Comparison of ENCODE assay signal across 32 cellular contexts in the genomic region with DNA sequence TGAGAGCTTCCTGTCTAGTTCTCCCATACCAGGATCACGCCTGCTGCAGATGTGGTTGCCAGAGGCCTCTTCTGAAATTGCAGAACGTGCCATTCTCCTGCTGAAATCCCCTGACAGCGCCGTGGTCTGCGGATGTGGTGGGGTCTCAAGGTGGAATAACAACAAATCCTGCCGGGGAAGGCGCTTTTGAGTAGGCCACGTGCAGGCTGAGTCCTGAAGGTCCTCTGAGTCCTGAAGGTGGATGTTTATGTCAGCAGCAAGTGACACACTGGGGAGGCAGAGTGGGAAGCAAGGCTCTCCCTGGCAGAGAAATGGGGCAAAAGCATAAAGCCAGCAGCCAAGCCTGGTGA.
"Had no signal": no experiment of that assay in that cellular context is flagged by ENCODE, and none has a peak within 500 bp of the region (broad histone marks: within the 10 kb centered on the region; RNA-seq: fewer than 3 reads in every experiment).

No MANE protein-coding gene starts in this region.

- H3K36me3 Mint-ChIP-seq: activated naive CD4-positive, alpha-beta T cell treated with anti-CD3 and anti-CD28 coated beads, Interleukin-2, amount 10 ng/mL, durations not matched to agents 7 days and 5 days; activated naive CD4-positive, alpha-beta T cell treated with anti-CD3 and anti-CD28 coated beads, Interleukin-2, amount 50 U/mL, for 72 hours; activated naive CD8-positive, alpha-beta T cell treated with anti-CD3 and anti-CD28 coated beads, Interleukin-2, amount 10 ng/mL, durations not matched to agents 7 days and 5 days; brain; WTC11 had no signal

- H3K4me1 Mint-ChIP-seq: activated CD4-positive, alpha-beta memory T cell treated with anti-CD3 and anti-CD28 coated beads, Interleukin-2, amount 10 ng/mL, durations not matched to agents 7 days and 5 days; activated CD4-positive, alpha-beta T cell treated with anti-CD3 and anti-CD28 coated beads, Interleukin-2, amount 10 ng/mL, durations not matched to agents 7 days and 5 days; activated naive CD4-positive, alpha-beta T cell treated with anti-CD3 and anti-CD28 coated beads, Interleukin-2, amount 10 ng/mL, durations not matched to agents 7 days and 5 days; activated naive CD8-positive, alpha-beta T cell treated with anti-CD3 and anti-CD28 coated beads, Interleukin-2, amount 10 ng/mL, durations not matched to agents 7 days and 5 days; central memory CD8-positive, alpha-beta T cell; T-helper 17 cell had no signal

- H3K27ac Mint-ChIP-seq: activated CD4-positive, alpha-beta memory T cell treated with anti-CD3 and anti-CD28 coated beads, Interleukin-2, amount 10 ng/mL, durations not matched to agents 7 days and 5 days; activated CD4-positive, alpha-beta T cell treated with anti-CD3 and anti-CD28 coated beads, Interleukin-2, amount 10 ng/mL, durations not matched to agents 7 days and 5 days; activated naive CD4-positive, alpha-beta T cell treated with anti-CD3 and anti-CD28 coated beads, Interleukin-2, amount 10 ng/mL, durations not matched to agents 7 days and 5 days; activated naive CD4-positive, alpha-beta T cell treated with anti-CD3 and anti-CD28 coated beads, Interleukin-2, amount 50 U/mL, for 72 hours; activated naive CD8-positive, alpha-beta T cell treated with anti-CD3 and anti-CD28 coated beads, Interleukin-2, amount 10 ng/mL, durations not matched to agents 7 days and 5 days; activated T-cell treated with anti-CD3 and anti-CD28 coated beads, Interleukin-2, amount 50 U/mL, for 24 hours; activated T-cell treated with anti-CD3 and anti-CD28 coated beads, Interleukin-2, amount 50 U/mL, for 72 hours; dendritic cell treated with granulocyte-macrophage colony-stimulating factor and Interleukin-4, amounts not matched to agents 40 ng/mL and 50 ng/mL, for 4 days; endodermal cell; T-helper 17 cell; T-helper 2 cell treated with Interferon-gamma antibody and Interleukin-4, amounts not matched to agents 5 μg/mL and 100 μg/mL, for 36 hours; WTC11 had no signal

- H3K27ac ChIP-seq: ascending aorta, breast epithelium, cardiac muscle cell, coronary artery, dorsolateral prefrontal cortex had no signal

- DNase-seq: activated CD4-positive, alpha-beta memory T cell treated with anti-CD3 and anti-CD28 coated beads, Interleukin-2, amount 10 ng/mL, durations not matched to agents 7 days and 5 days; activated CD4-positive, alpha-beta T cell treated with anti-CD3 and anti-CD28 coated beads for 1 hour; activated CD4-positive, alpha-beta T cell treated with anti-CD3 and anti-CD28 coated beads for 4 hours; activated CD4-positive, alpha-beta T cell treated with anti-CD3 and anti-CD28 coated beads, Interleukin-2, amount 10 ng/mL, durations not matched to agents 7 days and 5 days; activated CD4-positive, alpha-beta T cell treated with anti-CD3 and anti-CD28 coated beads, Interleukin-2, amount 50 U/mL, for 4 hours; activated CD8-positive, alpha-beta memory T cell treated with anti-CD3 and anti-CD28 coated beads, Interleukin-2, amount 50 U/mL, for 48 hours; activated gamma-delta T cell; activated naive CD4-positive, alpha-beta T cell; activated naive CD4-positive, alpha-beta T cell treated with anti-CD3 and anti-CD28 coated beads, Interleukin-2, amount 10 ng/mL, durations not matched to agents 7 days and 5 days; activated naive CD8-positive, alpha-beta T cell treated with anti-CD3 and anti-CD28 coated beads, Interleukin-2, amount 10 ng/mL, durations not matched to agents 7 days and 5 days; activated T-cell treated with anti-CD3 and anti-CD28 coated beads for 4 hours; activated T-cell treated with anti-CD3 and anti-CD28 coated beads, Interleukin-2, amount 50 U/mL, for 24 hours; activated T-cell treated with anti-CD3 and anti-CD28 coated beads, Interleukin-2, amount 50 U/mL, for 72 hours; dorsolateral prefrontal cortex; effector memory CD4-positive, alpha-beta T cell; endodermal cell; foreskin fibroblast; head of caudate nucleus; T-helper 1 cell; T-helper 17 cell; T1000 had no signal

- H3K27me3 ChIP-seq: ascending aorta, breast epithelium, cardiac muscle cell had no signal

- H3K4me1 ChIP-seq: ascending aorta, breast epithelium had no signal

- H3K4me3 Mint-ChIP-seq: activated CD4-positive, alpha-beta memory T cell treated with anti-CD3 and anti-CD28 coated beads, Interleukin-2, amount 10 ng/mL, durations not matched to agents 7 days and 5 days; activated CD4-positive, alpha-beta T cell treated with anti-CD3 and anti-CD28 coated beads, Interleukin-2, amount 10 ng/mL, durations not matched to agents 7 days and 5 days; activated naive CD4-positive, alpha-beta T cell treated with anti-CD3 and anti-CD28 coated beads, Interleukin-2, amount 10 ng/mL, durations not matched to agents 7 days and 5 days; activated naive CD8-positive, alpha-beta T cell treated with anti-CD3 and anti-CD28 coated beads, Interleukin-2, amount 10 ng/mL, durations not matched to agents 7 days and 5 days; activated T-cell treated with anti-CD3 and anti-CD28 coated beads, Interleukin-2, amount 50 U/mL, for 24 hours; activated T-cell treated with anti-CD3 and anti-CD28 coated beads, Interleukin-2, amount 50 U/mL, for 72 hours; brain; central memory CD8-positive, alpha-beta T cell; dendritic cell treated with granulocyte-macrophage colony-stimulating factor and Interleukin-4, amounts not matched to agents 40 ng/mL and 50 ng/mL, for 4 days; endodermal cell; T-helper 17 cell; T-helper 2 cell treated with Interferon-gamma antibody and Interleukin-4, amounts not matched to agents 5 μg/mL and 100 μg/mL, for 36 hours; WTC11 had no signal

- H3K9me3 ChIP-seq: ascending aorta, breast epithelium had no signal

- H3K4me3 ChIP-seq: ascending aorta, breast epithelium, cardiac muscle cell, coronary artery, dorsolateral prefrontal cortex had no signal

- ATAC-seq: activated naive CD4-positive, alpha-beta T cell treated with anti-CD3 and anti-CD28 coated beads, Interleukin-2, amount 50 U/mL, for 72 hours; activated T-cell treated with anti-CD3 and anti-CD28 coated beads, Interleukin-2, amount 50 U/mL, for 72 hours; esophagus mucosa; T-helper 17 cell; WTC11 had no signal

- H3K27me3 Mint-ChIP-seq: activated CD4-positive, alpha-beta memory T cell treated with anti-CD3 and anti-CD28 coated beads, Interleukin-2, amount 10 ng/mL, durations not matched to agents 7 days and 5 days; activated CD4-positive, alpha-beta T cell treated with anti-CD3 and anti-CD28 coated beads, Interleukin-2, amount 10 ng/mL, durations not matched to agents 7 days and 5 days; central memory CD8-positive, alpha-beta T cell; dendritic cell treated with granulocyte-macrophage colony-stimulating factor and Interleukin-4, amounts not matched to agents 40 ng/mL and 50 ng/mL, for 4 days had no signal

- H3K36me3 ChIP-seq: ascending aorta, breast epithelium, cardiac muscle cell had no signal

- H3K9me3 Mint-ChIP-seq: activated CD4-positive, alpha-beta memory T cell treated with anti-CD3 and anti-CD28 coated beads, Interleukin-2, amount 10 ng/mL, durations not matched to agents 7 days and 5 days; activated CD4-positive, alpha-beta T cell treated with anti-CD3 and anti-CD28 coated beads, Interleukin-2, amount 10 ng/mL, durations not matched to agents 7 days and 5 days; activated naive CD4-positive, alpha-beta T cell treated with anti-CD3 and anti-CD28 coated beads, Interleukin-2, amount 10 ng/mL, durations not matched to agents 7 days and 5 days; activated naive CD4-positive, alpha-beta T cell treated with anti-CD3 and anti-CD28 coated beads, Interleukin-2, amount 50 U/mL, for 72 hours; activated naive CD8-positive, alpha-beta T cell treated with anti-CD3 and anti-CD28 coated beads, Interleukin-2, amount 10 ng/mL, durations not matched to agents 7 days and 5 days; activated T-cell treated with anti-CD3 and anti-CD28 coated beads, Interleukin-2, amount 50 U/mL, for 24 hours; activated T-cell treated with anti-CD3 and anti-CD28 coated beads, Interleukin-2, amount 50 U/mL, for 72 hours; brain; central memory CD8-positive, alpha-beta T cell; dendritic cell treated with granulocyte-macrophage colony-stimulating factor and Interleukin-4, amounts not matched to agents 40 ng/mL and 50 ng/mL, for 4 days; endodermal cell; T-helper 2 cell treated with Interferon-gamma antibody and Interleukin-4, amounts not matched to agents 5 μg/mL and 100 μg/mL, for 36 hours; WTC11 had no signal
